In the genomic region with DNA sequence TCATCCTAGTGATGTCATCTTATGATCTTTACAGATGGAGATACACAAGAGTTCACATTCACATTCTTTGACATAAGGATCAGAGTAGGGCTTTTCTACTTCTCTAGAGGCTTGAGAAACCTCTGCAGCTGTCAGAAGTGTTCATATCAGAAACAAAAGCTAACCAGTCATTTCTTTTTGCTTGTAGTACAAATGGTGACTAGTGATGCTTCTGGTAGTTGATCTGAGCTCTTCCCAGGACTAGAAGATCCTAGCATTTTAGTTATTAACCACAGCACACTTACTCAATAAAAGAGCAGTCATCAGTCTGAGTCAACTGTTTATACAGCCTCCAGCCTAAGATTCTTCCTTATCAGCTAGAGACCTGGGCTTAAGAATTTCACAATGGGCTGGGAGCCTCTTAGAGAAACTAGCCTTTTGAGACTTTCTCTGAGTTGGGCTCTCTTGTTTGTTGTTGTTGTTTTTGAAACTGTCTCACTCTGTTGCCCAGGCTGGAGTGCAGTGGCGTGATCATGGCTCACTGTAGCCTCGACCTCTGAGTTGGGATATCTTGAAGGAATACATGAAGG, we compare ENCODE assay signal across 8 cellular contexts.
A peak's percentile ranks its signal among the peaks of the same experiment; 100 is the strongest.
DNase-seq lines count a peak whose midpoint lies in the region; ATAC-seq and TF ChIP-seq lines count a peak whose summit lies in the region.

No MANE protein-coding gene starts in this region.

- H3K9ac ChIP-seq in colonic mucosa (ENCODE audit: low read depth in 2 of 2, low read length in 2 of 2): no peak overlapping the region

- CTCF ChIA-PET in RWPE1 (lab: Yijun Ruan, JAX): interaction anchor here (0.5 to 1.0 kb wide), 2 partner anchors 12 to 60 kb away, joined by 3 read pairs; no protein-coding TSS in a partner anchor

- no peak for TF ChIP-seq CTCF in left ventricle myocardium inferior (IDR thresholded peaks at IDR 0.05; ENCODE audit: borderline replicate concordance)
- no peak for TF ChIP-seq CTCF in right atrium auricular region (IDR thresholded peaks at IDR 0.05)
- TF ChIP-seq CTCF in RWPE1 (conservative IDR thresholded peaks at IDR 0.05; ENCODE audit: low read depth): no peak
- no peak for TF ChIP-seq CTCF in foreskin keratinocyte (conservative IDR thresholded peaks at IDR 0.05)
- TF ChIP-seq CTCF in upper lobe of right lung (IDR thresholded peaks at IDR 0.05): no peak
- no peak for TF ChIP-seq CTCF in colonic mucosa (IDR thresholded peaks at IDR 0.05)

- H3K27me3 ChIP-seq in left ventricle myocardium inferior (ENCODE audit: low read depth) (no peaks in the 10 kb centered on the region), right atrium auricular region (no peaks in the 10 kb centered on the region), foreskin keratinocyte (no peaks in the 10 kb centered on the region), upper lobe of right lung (no peaks in the 10 kb centered on the region), colonic mucosa (no peaks in the 10 kb centered on the region)

- H3K36me3 ChIP-seq in left ventricle myocardium inferior: no peaks in the 10 kb centered on the region
- H3K36me3 ChIP-seq in right atrium auricular region: no peaks in the 10 kb centered on the region
- H3K36me3 ChIP-seq in upper lobe of right lung: no peaks in the 10 kb centered on the region
- no peaks in the 10 kb centered on the region for H3K36me3 ChIP-seq in colonic mucosa

- peak overlapping the region; percentile 16 for H3K27ac ChIP-seq in left ventricle myocardium inferior (replicated peaks)
- H3K27ac ChIP-seq in right atrium auricular region: peak overlapping the region in 1 of 2 donors; percentile 47
- peak overlapping the region; percentile 85 for H3K27ac ChIP-seq in RWPE1
- H3K27ac ChIP-seq in foreskin keratinocyte: peak overlapping the region; percentile 100
- H3K27ac ChIP-seq in upper lobe of right lung: peak overlapping the region; percentile 47
- H3K27ac ChIP-seq in colonic mucosa: no peak overlapping the region

- H3K9me3 ChIP-seq in left ventricle myocardium inferior (replicated peaks) (no peaks in the 10 kb centered on the region), right atrium auricular region (no peaks in the 10 kb centered on the region), upper lobe of right lung (no peaks in the 10 kb centered on the region), colonic mucosa (no peaks in the 10 kb centered on the region)

- H3K4me1 ChIP-seq in left ventricle myocardium inferior (peaks cover 38% of the 10 kb centered on the region), right atrium auricular region (peaks cover 0 to 20% of the 10 kb centered on the region in 2 donors), foreskin keratinocyte (peaks cover 37% of the 10 kb centered on the region), upper lobe of right lung (peaks cover 5% of the 10 kb centered on the region), colonic mucosa (no peaks in the 10 kb centered on the region)

- intact Hi-C loops in left ventricle myocardium inferior (cut with micrococcal nuclease) (no loop called here), upper lobe of right lung (cut with DNase I) (no loop called here), colonic mucosa (cut with DNase I) (no loop called here)

- ATAC-seq in foreskin keratinocyte (peak; percentile 82), upper lobe of right lung (peak; percentile 84), GM18909 (IDR thresholded peaks at IDR 0.05; ENCODE audit: poor library complexity, unreplicated experiment) (no peak)

- no peak for DNase-seq in left ventricle myocardium inferior
- DNase-seq in right atrium auricular region (ENCODE audit: low spot score): no peak
- DNase-seq in RWPE1 (ENCODE audit: low spot score): peak; percentile 68
- peak; percentile 88 to 92 for DNase-seq in foreskin keratinocyte
- DNase-seq in upper lobe of right lung: no peak
- no peak for DNase-seq in colonic mucosa
- DNase-seq in NCI-H345 (lab: John Stamatoyannopoulos, UW): no peak

- no peak overlapping the region for H3K4me3 ChIP-seq in left ventricle myocardium inferior
- no peak overlapping the region for H3K4me3 ChIP-seq in right atrium auricular region
- no peak overlapping the region for H3K4me3 ChIP-seq in upper lobe of right lung
- H3K4me3 ChIP-seq in colonic mucosa: no peak overlapping the region

- POLR2A ChIA-PET in RWPE1 (lab: Yijun Ruan, JAX; ENCODE audit: low non-redundant PET): no interaction called here

Comparison
In these comparisons a context has a peak if more than half of its experiments do, and no peak if none do; other contexts are left out.
1. DNase-seq: peak in RWPE1 (single experiment) and foreskin keratinocyte (2 of 2); none in left ventricle myocardium inferior (single experiment), right atrium auricular region (single experiment), upper lobe of right lung (single experiment), colonic mucosa (single experiment) and NCI-H345 (single experiment).